In genomic region chr2:232320038-232320790, GRCh38 we compare ENCODE assay signal across 13 cellular contexts. TPM values are rescaled to one million over a fixed set of nuclear protein-coding genes. Genes with fewer than 3 reads are reported as not detected.
DNase-seq lines count a peak whose midpoint lies in the region; ATAC-seq and TF ChIP-seq lines count a peak whose summit lies in the region.
"Had no signal": no experiment of that assay in that cellular context is flagged by ENCODE, and none has a peak within 500 bp of the region (broad histone marks: within the 10 kb centered on the region; RNA-seq: fewer than 3 reads in every experiment).

No MANE protein-coding gene starts in this region.

- no peak for TF ChIP-seq CTCF in 22Rv1 (IDR thresholded peaks at IDR 0.05)

- H3K9me3 ChIP-seq in CD4-positive, alpha-beta memory T cell (ENCODE audit: control insufficient read depth in 1 of 2, low read length in 2 of 2): no peaks in the 10 kb centered on the region
- H3K9me3 ChIP-seq: gastrocnemius medialis had no signal

- H3K27me3 Mint-ChIP-seq in CD4-positive, alpha-beta memory T cell: no peaks in the 10 kb centered on the region
- no peaks in the 10 kb centered on the region for H3K27me3 Mint-ChIP-seq in activated CD8-positive, alpha-beta T cell treated with anti-CD3 and anti-CD28 coated beads, Interleukin-2, amount 10 ng/mL, durations not matched to agents 7 days and 5 days (ENCODE audit: low read depth)
- H3K27me3 Mint-ChIP-seq in immature natural killer cell (ENCODE audit: low read depth in 3 of 3): peaks cover 2 to 6% (median 3%) of the 10 kb centered on the region in 3 donors

- no peaks in the 10 kb centered on the region for H3K36me3 ChIP-seq in CD4-positive, alpha-beta memory T cell (ENCODE audit: insufficient read depth, low read length)
- H3K36me3 ChIP-seq: gastrocnemius medialis had no signal

- no peaks in the 10 kb centered on the region for H3K36me3 Mint-ChIP-seq in CD4-positive, alpha-beta memory T cell
- H3K36me3 Mint-ChIP-seq in activated CD8-positive, alpha-beta T cell treated with anti-CD3 and anti-CD28 coated beads, Interleukin-2, amount 10 ng/mL, durations not matched to agents 7 days and 5 days (ENCODE audit: low read depth): peaks cover 16% of the 10 kb centered on the region
- no peaks in the 10 kb centered on the region for H3K36me3 Mint-ChIP-seq in immature natural killer cell

- ATAC-seq in activated CD8-positive, alpha-beta T cell treated with anti-CD3 and anti-CD28 coated beads, Interleukin-2, amount 10 ng/mL, durations not matched to agents 7 days and 5 days: no peak
- ATAC-seq in GM19324 (IDR thresholded peaks at IDR 0.05; ENCODE audit: low FRiP score, unreplicated experiment): no peak
- no peak for ATAC-seq in GM21360 (IDR thresholded peaks at IDR 0.05; ENCODE audit: unreplicated experiment)
- ATAC-seq: gastrocnemius medialis had no signal

- peak overlapping the region; percentile 78 for H3K27ac ChIP-seq in 22Rv1
- H3K27ac ChIP-seq in CD4-positive, alpha-beta memory T cell (ENCODE audit: low read depth, low read length): peak overlapping the region; percentile 12
- H3K27ac ChIP-seq: gastrocnemius medialis had no signal

- H3K27me3 ChIP-seq in CD4-positive, alpha-beta memory T cell (ENCODE audit: insufficient read depth, low read length): no peaks in the 10 kb centered on the region
- H3K27me3 ChIP-seq: gastrocnemius medialis had no signal

- no peak overlapping the region for H3K4me3 ChIP-seq in CD4-positive, alpha-beta memory T cell (ENCODE audit: low read length in 2 of 2)
- H3K4me3 ChIP-seq: gastrocnemius medialis had no signal

- no peak for DNase-seq in CD4-positive, alpha-beta memory T cell
- no peak for DNase-seq in activated CD8-positive, alpha-beta T cell treated with anti-CD3 and anti-CD28 coated beads, Interleukin-2, amount 10 ng/mL, durations not matched to agents 7 days and 5 days
- DNase-seq in immature natural killer cell (no peak), NCI-H128 (lab: John Stamatoyannopoulos, UW; ENCODE audit: unreplicated experiment) (no peak)
- DNase-seq: effector CD4-positive, alpha-beta T cell; IMR-90; NCI-H524 treated with DMSO at 0.1 percent for 48 hours had no signal

- POLR2A ChIA-PET in CD4-positive, alpha-beta memory T cell (lab: Charles Lee; ENCODE audit: partially characterized antibody): interaction anchor here (1.0 to 1.3 kb wide), 2 partner anchors 11 to 359 kb away, joined by 3 to 4 read pairs; partner anchors contain the start of gene DIS3L2
- POLR2A ChIA-PET in activated CD8-positive, alpha-beta T cell treated with anti-CD3 and anti-CD28 coated beads, Interleukin-2, amount 10 ng/mL, durations not matched to agents 7 days and 5 days (lab: Charles Lee): interaction anchor here (4.3 kb wide), 1 partner anchor 11 kb away, joined by 48 read pairs; no protein-coding TSS in a partner anchor

- peak overlapping the region; percentile 85 to 93 (median 92) for H3K27ac Mint-ChIP-seq in CD4-positive, alpha-beta memory T cell
- peak overlapping the region; percentile 86 for H3K27ac Mint-ChIP-seq in activated CD8-positive, alpha-beta T cell treated with anti-CD3 and anti-CD28 coated beads, Interleukin-2, amount 10 ng/mL, durations not matched to agents 7 days and 5 days
- peak overlapping the region; percentile 89 to 95 (median 92) for H3K27ac Mint-ChIP-seq in immature natural killer cell

- intact Hi-C loops in CD4-positive, alpha-beta memory T cell (cut with micrococcal nuclease): no loop called here

- CTCF ChIA-PET in CD4-positive, alpha-beta memory T cell (lab: Charles Lee; ENCODE audit: partially characterized antibody): interaction anchor here (0.7 to 1.5 kb wide), 2 partner anchors 10 to 29 kb away, joined by 3 read pairs; no protein-coding TSS in a partner anchor
- CTCF ChIA-PET in activated CD8-positive, alpha-beta T cell treated with anti-CD3 and anti-CD28 coated beads, Interleukin-2, amount 10 ng/mL, durations not matched to agents 7 days and 5 days (lab: Charles Lee): interaction anchor here (1.0 to 10.0 kb wide), 7 partner anchors 11 to 419 kb away, joined by 3 to 99 read pairs (median 3); partner anchors contain the start of gene NPPC

- H3K9me3 Mint-ChIP-seq in CD4-positive, alpha-beta memory T cell: peaks cover 0 to 1% (median 0%) of the 10 kb centered on the region in 8 donors
- H3K9me3 Mint-ChIP-seq in activated CD8-positive, alpha-beta T cell treated with anti-CD3 and anti-CD28 coated beads, Interleukin-2, amount 10 ng/mL, durations not matched to agents 7 days and 5 days (ENCODE audit: insufficient read depth): no peaks in the 10 kb centered on the region
- no peaks in the 10 kb centered on the region for H3K9me3 Mint-ChIP-seq in immature natural killer cell

- peak overlapping the region in 6 of 8 donors; percentile 18 to 68 (median 61) for H3K4me3 Mint-ChIP-seq in CD4-positive, alpha-beta memory T cell
- peak overlapping the region; percentile 71 for H3K4me3 Mint-ChIP-seq in activated CD8-positive, alpha-beta T cell treated with anti-CD3 and anti-CD28 coated beads, Interleukin-2, amount 10 ng/mL, durations not matched to agents 7 days and 5 days
- H3K4me3 Mint-ChIP-seq in immature natural killer cell: peak overlapping the region; percentile 57 to 81 (median 71)

- peaks cover 80% of the 10 kb centered on the region for H3K4me1 ChIP-seq in CD4-positive, alpha-beta memory T cell (ENCODE audit: insufficient read depth, low read length)

- H3K4me1 Mint-ChIP-seq in CD4-positive, alpha-beta memory T cell: peaks cover 45 to 81% (median 65%) of the 10 kb centered on the region in 4 donors
- H3K4me1 Mint-ChIP-seq in activated CD8-positive, alpha-beta T cell treated with anti-CD3 and anti-CD28 coated beads, Interleukin-2, amount 10 ng/mL, durations not matched to agents 7 days and 5 days (ENCODE audit: low read depth): peaks cover 85% of the 10 kb centered on the region
- H3K4me1 Mint-ChIP-seq in immature natural killer cell: peaks cover 70 to 73% of the 10 kb centered on the region in 2 donors

RNA-seq across cellular contexts. Expression of gene ALPP, which starts 58.3 kb away (rescaled TPM):
- not detected for total RNA-seq in CD4-positive, alpha-beta memory T cell
- not detected for polyA plus RNA-seq in CD4-positive, alpha-beta memory T cell
- total RNA-seq in activated CD8-positive, alpha-beta T cell treated with anti-CD3 and anti-CD28 coated beads, Interleukin-2, amount 10 ng/mL, durations not matched to agents 7 days and 5 days: not detected
- polyA plus RNA-seq in immature natural killer cell: not detected
- total RNA-seq: gastrocnemius medialis, IMR-90, renal cortical epithelial cell had no signal
- polyA plus RNA-seq: BJ, IMR-90 had no signal
